1 cellular context compared by ENCODE assay signal in the genomic region with DNA sequence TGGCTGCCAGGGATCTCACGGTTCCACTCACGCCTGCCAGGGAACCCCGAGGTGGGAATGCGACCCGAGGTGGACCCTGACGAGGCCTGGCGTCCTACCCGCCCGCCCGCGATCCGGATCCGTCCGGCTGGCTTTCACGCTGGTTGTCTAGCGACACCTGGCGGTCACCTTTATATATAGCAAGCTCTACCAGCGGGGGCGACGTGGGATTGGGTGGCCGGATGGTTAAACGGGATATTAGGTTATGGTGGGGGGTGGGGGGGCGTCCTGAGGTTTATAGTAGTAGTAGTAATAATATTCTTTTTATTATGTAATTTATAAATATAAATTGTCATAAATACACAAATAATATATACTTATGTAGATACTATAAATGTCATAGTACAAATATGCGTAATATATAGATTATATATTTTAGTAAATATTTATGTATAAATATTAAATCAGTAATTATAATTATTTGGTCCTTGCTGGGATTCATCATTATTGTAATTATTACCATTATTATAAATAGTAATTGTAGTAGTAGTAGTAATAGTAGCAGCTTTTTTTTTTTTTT.
TF ChIP-seq lines count a peak whose summit lies in the region.

No MANE protein-coding gene starts in this region.

TF ChIP-seq in HepG2, 621 proteins besides CTCF, POLR2A, EP300 and RAD21 (continued from another document):
- TF ChIP-seq, protein P1, sequence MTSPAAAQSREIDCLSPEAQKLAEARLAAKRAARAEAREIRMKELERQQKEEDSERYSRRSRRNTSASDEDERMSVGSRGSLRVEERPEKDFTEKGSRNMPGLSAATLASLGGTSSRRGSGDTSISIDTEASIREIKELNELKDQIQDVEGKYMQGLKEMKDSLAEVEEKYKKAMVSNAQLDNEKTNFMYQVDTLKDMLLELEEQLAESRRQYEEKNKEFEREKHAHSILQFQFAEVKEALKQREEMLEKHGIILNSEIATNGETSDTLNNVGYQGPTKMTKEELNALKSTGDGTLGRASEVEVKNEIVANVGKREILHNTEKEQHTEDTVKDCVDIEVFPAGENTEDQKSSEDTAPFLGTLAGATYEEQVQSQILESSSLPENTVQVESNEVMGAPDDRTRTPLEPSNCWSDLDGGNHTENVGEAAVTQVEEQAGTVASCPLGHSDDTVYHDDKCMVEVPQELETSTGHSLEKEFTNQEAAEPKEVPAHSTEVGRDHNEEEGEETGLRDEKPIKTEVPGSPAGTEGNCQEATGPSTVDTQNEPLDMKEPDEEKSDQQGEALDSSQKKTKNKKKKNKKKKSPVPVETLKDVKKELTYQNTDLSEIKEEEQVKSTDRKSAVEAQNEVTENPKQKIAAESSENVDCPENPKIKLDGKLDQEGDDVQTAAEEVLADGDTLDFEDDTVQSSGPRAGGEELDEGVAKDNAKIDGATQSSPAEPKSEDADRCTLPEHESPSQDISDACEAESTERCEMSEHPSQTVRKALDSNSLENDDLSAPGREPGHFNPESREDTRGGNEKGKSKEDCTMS (CRISPR knock-in tag; conservative IDR thresholded peaks at IDR 0.05) = no peak
